ENCODE assay signal across 19 cellular contexts in the genomic region with DNA sequence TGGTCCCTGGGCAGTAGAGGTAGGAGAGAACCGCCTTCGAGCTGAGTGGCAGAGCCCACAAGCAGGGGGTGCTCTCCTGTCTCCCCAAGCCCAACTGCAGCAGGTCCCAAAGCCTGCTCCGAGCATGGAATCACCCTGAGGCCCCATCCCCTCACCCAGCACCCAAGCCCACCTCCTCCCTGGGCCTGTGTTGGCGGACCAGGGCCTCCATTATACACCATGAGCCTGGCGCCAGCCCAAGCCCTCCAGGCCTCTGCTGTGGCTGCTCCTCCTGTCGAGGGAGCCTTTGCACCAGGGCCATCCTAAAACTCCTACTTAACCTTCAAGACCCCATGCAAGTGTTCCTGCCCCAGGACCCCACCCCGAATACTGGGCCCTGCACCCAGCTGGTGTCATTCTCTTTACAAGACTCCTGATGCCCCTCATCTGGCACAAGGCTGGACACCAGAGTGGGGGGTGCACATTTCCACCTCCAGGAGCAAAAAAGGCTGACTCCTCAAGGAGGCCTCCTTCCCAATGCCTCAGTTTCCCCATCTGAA. TPM values are rescaled to one million over a fixed set of nuclear protein-coding genes. Genes with fewer than 3 reads are reported as not detected.
DNase-seq lines count a peak whose midpoint lies in the region; FAIRE-seq and TF ChIP-seq lines count a peak whose summit lies in the region.
"Had no signal": no experiment of that assay in that cellular context is flagged by ENCODE, and none has a peak within 500 bp of the region (broad histone marks: within the 10 kb centered on the region; RNA-seq: fewer than 3 reads in every experiment).

No MANE protein-coding gene starts in this region.

- H2AK5ac ChIP-seq in H1 (ENCODE audit: low read depth, low read length), result no peak overlapping the region

- TF ChIP-seq RAD21 in H1 (IDR thresholded peaks at IDR 0.05 in 1 of 2, conservative IDR thresholded peaks at IDR 0.05 in 1 of 2; ENCODE audit: low read depth in 2 of 2, low read length in 2 of 2), result no peak

- no peak for FAIRE-seq in H1 (lab: Jason Lieb, UNC)
- FAIRE-seq: G401.6, GM12892 had no signal

- DNase-seq in SJCRH30, result peak; percentile 51 to 53
- DNase-seq in H1 (ENCODE audit: low read depth in 1 of 2, low spot score in 2 of 2), result no peak
- DNase-seq in Karpas-422, result no peak
- no peak for DNase-seq in SIG-M5 (lab: John Stamatoyannopoulos, UW)
- no peak for DNase-seq in occipital lobe (lab: John Stamatoyannopoulos, UW)
- DNase-seq: Caco-2; CD4-positive, CD25-positive, alpha-beta regulatory T cell; CD8-positive, alpha-beta T cell; DMS153; DND-41; GM23248; H9; HFFc6 had no signal

- no peak overlapping the region for H2BK5ac ChIP-seq in H1 (ENCODE audit: low read depth, low read length)

- no peak for TF ChIP-seq POLR2A in H1 (IDR thresholded peaks at IDR 0.05; ENCODE audit: control extremely low read depth in 1 of 2, low read depth in 2 of 2, low read length in 2 of 2)

- no peak overlapping the region for H2BK120ac ChIP-seq in H1 (replicated peaks; ENCODE audit: low read depth, low read length)

- no peak overlapping the region for H3K56ac ChIP-seq in H1 (replicated peaks; ENCODE audit: insufficient read length, low read depth, low read length)

- H3K79me2 ChIP-seq in H1 (ENCODE audit: control insufficient read depth in 1 of 2, insufficient read depth in 2 of 2, low read length in 2 of 2), result no peaks in the 10 kb centered on the region
- H3K79me2 ChIP-seq in Karpas-422 (ENCODE audit: low read length), result no peaks in the 10 kb centered on the region

- H3K9me2 ChIP-seq in Karpas-422 (replicated peaks; ENCODE audit: insufficient read depth, low read length), result no peaks in the 10 kb centered on the region

- H2BK20ac ChIP-seq in H1 (ENCODE audit: low read length), result no peak overlapping the region

- H4K20me1 ChIP-seq in H1 (replicated peaks in 1 of 2; ENCODE audit: control insufficient read depth in 1 of 2, insufficient read depth in 2 of 2, low read length in 2 of 2) (peaks cover 0 to 1% of the 10 kb centered on the region in 2 experiments), Karpas-422 (ENCODE audit: insufficient read depth, low read depth, low read length) (no peaks in the 10 kb centered on the region)
- H4K20me1 ChIP-seq: BLaER1 had no signal

- H3K27me3 ChIP-seq in SJCRH30 (no peaks in the 10 kb centered on the region), H1 (replicated peaks in 1 of 4; ENCODE audit: control insufficient read depth in 3 of 4, extremely low read depth in 1 of 4, insufficient read depth in 3 of 4, low read length in 3 of 4) (no peaks in the 10 kb centered on the region; a peak in 1 of 7 replicates), Karpas-422 (ENCODE audit: low read length) (no peaks in the 10 kb centered on the region)
- H3K27me3 ChIP-seq: BLaER1 had no signal

- H4K91ac ChIP-seq in H1 (replicated peaks; ENCODE audit: insufficient read length, low read length), result no peak overlapping the region

- H3K18ac ChIP-seq in H1 (ENCODE audit: extremely low read depth, low read length), result no peak overlapping the region

- H3K4ac ChIP-seq in H1 (replicated peaks; ENCODE audit: insufficient read length, low read depth, low read length), result no peak overlapping the region

- H3K4me3 ChIP-seq in HEK293 (ENCODE audit: low read depth, low read length), result no peak overlapping the region
- no peak overlapping the region for H3K4me3 ChIP-seq in SJCRH30
- no peak overlapping the region for H3K4me3 ChIP-seq in H1 (ENCODE audit: extremely low read depth in 1 of 4, insufficient read depth in 2 of 4, low read depth in 3 of 4, low read length in 4 of 4)
- no peak overlapping the region for H3K4me3 ChIP-seq in Karpas-422 (ENCODE audit: low read length)
- H3K4me3 ChIP-seq: BLaER1, GM23248 had no signal

- 93% methylated on average over 5 of the region's 7 CpGs; no CpG with 5 or more reads in 1 of the 2 experiments for WGBS in H1 (ENCODE audit: extremely low coverage in 1 of 2, insufficient coverage in 1 of 2, insufficient read length in 1 of 2, insufficient replicate concordance in 2 of 2, low coverage in 1 of 2, low lambda C conversion rate in 2 of 2, missing lambda C conversion rate in 1 of 2), 2 experiments

- H3K14ac ChIP-seq in H1 (ENCODE audit: insufficient read length), result no peak overlapping the region

- H2AFZ ChIP-seq in H1 (ENCODE audit: low read length) (no peak overlapping the region), Karpas-422 (ENCODE audit: low read length) (no peak overlapping the region)
- H2AFZ ChIP-seq: GM23248 had no signal

- H3K36me3 ChIP-seq in HEK293 (ENCODE audit: control insufficient read depth in 2 of 2, insufficient read depth in 1 of 2, low read length in 2 of 2), result no peaks in the 10 kb centered on the region
- H3K36me3 ChIP-seq in SJCRH30, result no peaks in the 10 kb centered on the region
- H3K36me3 ChIP-seq in H1 (ENCODE audit: control insufficient read depth in 2 of 4, insufficient read depth in 4 of 4, low read length in 3 of 4), result no peaks in the 10 kb centered on the region
- no peaks in the 10 kb centered on the region for H3K36me3 ChIP-seq in Karpas-422 (ENCODE audit: insufficient read depth, low read length)
- H3K36me3 ChIP-seq: BLaER1 had no signal

- no peak for TF ChIP-seq EP300 in H1 (IDR thresholded peaks at IDR 0.05; ENCODE audit: borderline replicate concordance in 1 of 2, low read depth in 2 of 2, low read length in 2 of 2)

- 0 out of 2 replicates have a peak overlapping the region, but pooled peaks have one; percentile 21 for H4K8ac ChIP-seq in H1 (ENCODE audit: extremely low read depth, insufficient read depth, low read length)

- TF ChIP-seq CTCF in HEK293 (tag by site-specific recombination; IDR thresholded peaks at IDR 0.05) (no peak), H1 (IDR thresholded peaks at IDR 0.05; ENCODE audit: control extremely low read depth in 1 of 3, insufficient read depth in 1 of 3, low read depth in 1 of 3, low read length in 3 of 3) (no peak)

- H3K27ac ChIP-seq in HEK293 (ENCODE audit: extremely low read depth, low read depth, low read length) (no peak overlapping the region), SJCRH30 (peak overlapping the region; percentile 1; the same call in 1 of the 2 replicates), H1 (ENCODE audit: low read depth, low read length) (no peak overlapping the region), Karpas-422 (ENCODE audit: low read length) (no peak overlapping the region)
- H3K27ac ChIP-seq: BLaER1, C4-2B, GM23248 had no signal

- H3K23ac ChIP-seq in H1 (ENCODE audit: insufficient read length), result no peak overlapping the region

- H3K4me2 ChIP-seq in H1 (ENCODE audit: insufficient read depth in 1 of 2, low read depth in 2 of 2, low read length in 2 of 2), result no peak overlapping the region
- H3K4me2 ChIP-seq in Karpas-422 (ENCODE audit: low read depth, low read length, poor library complexity, severe bottlenecking), result no peak overlapping the region
- H3K4me2 ChIP-seq: BLaER1 had no signal

- H3K4me1 ChIP-seq in HEK293 (ENCODE audit: control insufficient read depth, insufficient read depth, low read length) (no peaks in the 10 kb centered on the region), SJCRH30 (peaks cover 37% of the 10 kb centered on the region), H1 (replicated peaks in 1 of 4; ENCODE audit: control insufficient read depth in 3 of 4, insufficient read depth in 4 of 4, low read length in 3 of 4) (peaks cover 0 to 12% (median 6%) of the 10 kb centered on the region in 4 experiments; a peak in 5 of 7 replicates), Karpas-422 (ENCODE audit: low read length) (no peaks in the 10 kb centered on the region)

- POLR2A ChIA-PET in HEK293 (lab: Yijun Ruan, JAX), result no interaction called here
- POLR2A ChIA-PET in H1 (lab: Charles Lee; ENCODE audit: partially characterized antibody), result no interaction called here

- H3K9me3 ChIP-seq in HEK293 (ENCODE audit: control insufficient read depth, insufficient read depth, low read depth, low read length) (no peaks in the 10 kb centered on the region), SJCRH30 (replicated peaks) (no peaks in the 10 kb centered on the region), H1 (ENCODE audit: insufficient read depth in 2 of 2, low read depth in 1 of 2, low read length in 1 of 2) (no peaks in the 10 kb centered on the region), Karpas-422 (ENCODE audit: low read length) (no peaks in the 10 kb centered on the region)
- H3K9me3 ChIP-seq: BLaER1, Caco-2 had no signal

- H3K23me2 ChIP-seq in H1 (ENCODE audit: low read depth, low read length), result no peaks in the 10 kb centered on the region

- H3K9ac ChIP-seq in H1 (replicated peaks in 1 of 4; ENCODE audit: extremely low read depth in 1 of 4, low read depth in 3 of 4, low read length in 3 of 4), result no peak overlapping the region
- H3K9ac ChIP-seq in Karpas-422 (ENCODE audit: low read length), result no peak overlapping the region
- H3K9ac ChIP-seq: BLaER1, GM23248 had no signal

- no peaks in the 10 kb centered on the region for H3K79me1 ChIP-seq in H1 (ENCODE audit: low read depth, low read length)

- CTCF ChIA-PET in HEK293 (lab: Yijun Ruan, JAX) (interaction anchor here (2.6 to 4.0 kb wide), 2 partner anchors 10 to 13 kb away, joined by 10 to 25 read pairs; no protein-coding TSS in a partner anchor), H1 (lab: Charles Lee; ENCODE audit: partially characterized antibody) (interaction anchor here (1.3 to 5.0 kb wide), 6 partner anchors 9 to 208 kb away, joined by 5 to 43 read pairs (median 14); a partner anchor contains a TSS)

- no peak overlapping the region for H2BK12ac ChIP-seq in H1 (ENCODE audit: low read depth, low read length)

- no peak overlapping the region for H2BK15ac ChIP-seq in H1 (ENCODE audit: low read length)

- no peak overlapping the region for H4K5ac ChIP-seq in H1 (ENCODE audit: insufficient read length, low read depth, low read length)

RNA-seq across cellular contexts. Expression of a gene that starts 16.6 kb away (rescaled TPM):
- 2.5 and 4.4 TPM in 2 replicates for total RNA-seq in SJCRH30 (2014; rRNA removed; shearing (Covaris generic))
- total RNA-seq in H1 (2021; fragmentation: NEBNext Ultra II Directional; extraction: Animal tissue kit (Norgen Biotek cat#: 25700)), result not detected in 2 replicates
- 0.36 and 0.66 TPM in 2 replicates for polyA plus RNA-seq in H1 (2011; rRNA removed)
- polyA plus RNA-seq in H1 (2011; cell fraction: cytosol; rRNA removed), result 0.27 TPM
- 2.4 TPM for polyA plus RNA-seq in H1 (2011; cell fraction: nucleus; rRNA removed)
- polyA plus RNA-seq in H1 (2012, experiment 1 of 2), result 0.38 to 0.69 TPM (median 0.55 TPM) in 3 of 4 replicates, not detected in the other
- polyA plus RNA-seq in H1 (2012, experiment 2 of 2), result not detected
- polyA plus RNA-seq in H1 (2013, experiment 1 of 2), result 0.36 TPM
- polyA plus RNA-seq in H1 (2013, experiment 2 of 2), result 0.83 TPM
- not detected in 2 replicates for polyA minus RNA-seq in H1 (2011; rRNA and poly(A)+ RNA removed)
- not detected for polyA minus RNA-seq in H1 (2011; cell fraction: cytosol; rRNA and poly(A)+ RNA removed)
- 0.60 TPM for polyA minus RNA-seq in H1 (2011; cell fraction: nucleus; rRNA and poly(A)+ RNA removed)
- not detected in 2 replicates for total RNA-seq in Karpas-422 (2014; rRNA removed; shearing (Covaris generic); ENCODE audit: low replicate concordance)
- total RNA-seq in occipital lobe, result 21.8 TPM
- polyA plus RNA-seq: CD4-positive, CD25-positive, alpha-beta regulatory T cell had no signal

RNA-seq across cellular contexts. Expression of a gene that starts 20.6 kb away (rescaled TPM):
- total RNA-seq in SJCRH30 (2014; rRNA removed; shearing (Covaris generic)), result 11.8 and 11.9 TPM in 2 replicates
- total RNA-seq in H1 (2021; fragmentation: NEBNext Ultra II Directional; extraction: Animal tissue kit (Norgen Biotek cat#: 25700)), result 0.28 and 0.38 TPM in 2 replicates
- not detected in 2 replicates for polyA plus RNA-seq in H1 (2011; rRNA removed)
- polyA plus RNA-seq in H1 (2011; cell fraction: cytosol; rRNA removed), result not detected
- polyA plus RNA-seq in H1 (2011; cell fraction: nucleus; rRNA removed), result not detected
- not detected in 4 replicates for polyA plus RNA-seq in H1 (2012, experiment 1 of 2)
- 0.10 TPM for polyA plus RNA-seq in H1 (2012, experiment 2 of 2)
- 0.14 TPM for polyA plus RNA-seq in H1 (2013, experiment 1 of 2)
- 0.09 TPM for polyA plus RNA-seq in H1 (2013, experiment 2 of 2)
- polyA minus RNA-seq in H1 (2011; rRNA and poly(A)+ RNA removed), result not detected in 2 replicates
- polyA minus RNA-seq in H1 (2011; cell fraction: cytosol; rRNA and poly(A)+ RNA removed), result not detected
- not detected for polyA minus RNA-seq in H1 (2011; cell fraction: nucleus; rRNA and poly(A)+ RNA removed)
- not detected in 2 replicates for total RNA-seq in Karpas-422 (2014; rRNA removed; shearing (Covaris generic); ENCODE audit: low replicate concordance)
- total RNA-seq in occipital lobe, result 0.62 TPM
- total RNA-seq: CD4-positive, CD25-positive, alpha-beta regulatory T cell; CD8-positive, alpha-beta T cell; H4 had no signal
- polyA plus RNA-seq: CD4-positive, CD25-positive, alpha-beta regulatory T cell had no signal

RNA-seq across cellular contexts. Expression of a gene that starts 25.7 kb away (rescaled TPM):
- 11.2 and 11.9 TPM in 2 replicates for total RNA-seq in SJCRH30 (2014; rRNA removed; shearing (Covaris generic))
- 7.8 and 8.6 TPM in 2 replicates for total RNA-seq in H1 (2021; fragmentation: NEBNext Ultra II Directional; extraction: Animal tissue kit (Norgen Biotek cat#: 25700))
- 6.0 and 9.1 TPM in 2 replicates for polyA plus RNA-seq in H1 (2011; rRNA removed)
- 6.7 TPM for polyA plus RNA-seq in H1 (2011; cell fraction: cytosol; rRNA removed)
- polyA plus RNA-seq in H1 (2011; cell fraction: nucleus; rRNA removed), result 18.5 TPM
- polyA plus RNA-seq in H1 (2012, experiment 1 of 2), result 5.8 to 13.4 TPM (median 10.9 TPM) in 4 replicates
- polyA plus RNA-seq in H1 (2012, experiment 2 of 2), result 8.4 TPM
- polyA plus RNA-seq in H1 (2013, experiment 1 of 2), result 9.7 TPM
- polyA plus RNA-seq in H1 (2013, experiment 2 of 2), result 9.0 TPM
- 7.3 and 8.0 TPM in 2 replicates for polyA minus RNA-seq in H1 (2011; rRNA and poly(A)+ RNA removed)
- 2.3 TPM for polyA minus RNA-seq in H1 (2011; cell fraction: cytosol; rRNA and poly(A)+ RNA removed)
- 8.8 TPM for polyA minus RNA-seq in H1 (2011; cell fraction: nucleus; rRNA and poly(A)+ RNA removed)
- total RNA-seq in Karpas-422 (2014; rRNA removed; shearing (Covaris generic); ENCODE audit: low replicate concordance), result not detected in 2 replicates
- total RNA-seq in occipital lobe, result 167 TPM
- polyA plus RNA-seq: CD4-positive, CD25-positive, alpha-beta regulatory T cell had no signal

Comparison
In these comparisons a context has a peak if more than half of its experiments do, and no peak if none do; other contexts are left out.
1. DNase-seq: peak in SJCRH30 (2 of 2); none in H1 (0 of 2), Karpas-422 (single experiment), SIG-M5 (single experiment) and occipital lobe (single experiment).
2. RNA of a gene that starts 25.7 kb away (total RNA-seq): 167 TPM in occipital lobe (single experiment); 11.2 to 11.9 TPM in SJCRH30, 7.8 to 8.6 TPM in H1 and not detected in Karpas-422; every median in the first group is over 10 times any median in the second.